Comparison of ENCODE assay signal across 9 cellular contexts in genomic region chr9:81759680-81760215, GRCh38.
DNase-seq lines count a peak whose midpoint lies in the region; ATAC-seq, FAIRE-seq and TF ChIP-seq lines count a peak whose summit lies in the region.
"Had no signal": no experiment of that assay in that cellular context is flagged by ENCODE, and none has a peak within 500 bp of the region (broad histone marks: within the 10 kb centered on the region; RNA-seq: fewer than 3 reads in every experiment).

No MANE protein-coding gene starts in this region.

- no TSS peak for BruUV-seq in PC-3 (replicated peaks; lab: Mats Ljungman, UMichigan)

- no peak overlapping the region for H4K8ac ChIP-seq in H1 (ENCODE audit: extremely low read depth, insufficient read depth, low read length)
- no peak overlapping the region for H4K8ac ChIP-seq in neuronal stem cell (ENCODE audit: low read depth, low read length)

- H3K4me1 ChIP-seq in PC-3 (ENCODE audit: insufficient read depth, low read length) (peaks cover 6% of the 10 kb centered on the region), H1 (replicated peaks in 1 of 4; ENCODE audit: control insufficient read depth in 3 of 4, insufficient read depth in 4 of 4, low read length in 3 of 4) (peaks cover 0 to 5% (median 2%) of the 10 kb centered on the region in 4 experiments; a peak in 3 of 7 replicates), neuronal stem cell (ENCODE audit: control insufficient read depth in 2 of 2, insufficient read depth in 1 of 2, low read depth in 1 of 2, low read length in 2 of 2) (peaks cover 0 to 1% of the 10 kb centered on the region in 2 donors)

- H3K4ac ChIP-seq in H1 (replicated peaks; ENCODE audit: insufficient read length, low read depth, low read length) (no peak overlapping the region), neuronal stem cell (ENCODE audit: low read length) (no peak overlapping the region)

- H3K36me3 ChIP-seq in PC-3 (ENCODE audit: low read depth, low read length) (no peaks in the 10 kb centered on the region), H1 (ENCODE audit: control insufficient read depth in 2 of 4, insufficient read depth in 4 of 4, low read length in 3 of 4) (no peaks in the 10 kb centered on the region), neuronal stem cell (replicated peaks in 1 of 2; ENCODE audit: control insufficient read depth in 2 of 2, insufficient read depth in 2 of 2, low read length in 2 of 2) (no peaks in the 10 kb centered on the region)

- 89% methylated on average over 5 of the region's 5 CpGs; no CpG with 5 or more reads in 1 of the 2 experiments for WGBS in H1 (ENCODE audit: extremely low coverage in 1 of 2, insufficient coverage in 1 of 2, insufficient read length in 1 of 2, insufficient replicate concordance in 2 of 2, low coverage in 1 of 2, low lambda C conversion rate in 2 of 2, missing lambda C conversion rate in 1 of 2), 2 experiments
- no CpG with 5 or more reads among the region's 5 CpGs for WGBS in neuronal stem cell (ENCODE audit: extremely low coverage in 2 of 2, insufficient read length in 2 of 2, insufficient replicate concordance in 1 of 2), 2 donors

- no peak overlapping the region for H4K5ac ChIP-seq in H1 (ENCODE audit: insufficient read length, low read depth, low read length)

- no peak overlapping the region for H3K56ac ChIP-seq in H1 (replicated peaks; ENCODE audit: insufficient read length, low read depth, low read length)

- H4K91ac ChIP-seq in H1 (replicated peaks; ENCODE audit: insufficient read length, low read length) (no peak overlapping the region), neuronal stem cell (ENCODE audit: low read depth, low read length, poor library complexity) (no peak overlapping the region)

- H3K4me3 ChIP-seq in PC-3 (ENCODE audit: low read length) (no peak overlapping the region), H1 (ENCODE audit: extremely low read depth in 1 of 4, insufficient read depth in 2 of 4, low read depth in 3 of 4, low read length in 4 of 4) (no peak overlapping the region), neuronal stem cell (ENCODE audit: low read length in 2 of 2) (no peak overlapping the region)

- H3K9me3 ChIP-seq in PC-3 (ENCODE audit: low read length): no peaks in the 10 kb centered on the region
- no peaks in the 10 kb centered on the region for H3K9me3 ChIP-seq in H1 (ENCODE audit: insufficient read depth in 2 of 2, low read depth in 1 of 2, low read length in 1 of 2)
- H3K9me3 ChIP-seq in neuronal stem cell (replicated peaks in 1 of 2; ENCODE audit: control insufficient read depth in 2 of 2, insufficient read depth in 1 of 2, low read depth in 1 of 2, low read length in 2 of 2): peaks cover 0 to 3% of the 10 kb centered on the region in 2 donors

- TF ChIP-seq CTCF in PC-3 (conservative IDR thresholded peaks at IDR 0.05; ENCODE audit: low read depth, low read length): no peak
- no peak for TF ChIP-seq CTCF in H1 (IDR thresholded peaks at IDR 0.05; ENCODE audit: control extremely low read depth in 1 of 3, insufficient read depth in 1 of 3, low read depth in 1 of 3, low read length in 3 of 3)

- no peaks in the 10 kb centered on the region for H3K27me3 ChIP-seq in PC-3 (ENCODE audit: low read length)
- H3K27me3 ChIP-seq in H1 (replicated peaks in 1 of 4; ENCODE audit: control insufficient read depth in 3 of 4, extremely low read depth in 1 of 4, insufficient read depth in 3 of 4, low read length in 3 of 4): no peaks in the 10 kb centered on the region
- no peaks in the 10 kb centered on the region for H3K27me3 ChIP-seq in neuronal stem cell (ENCODE audit: control insufficient read depth in 3 of 3, insufficient read depth in 3 of 3, low read depth in 1 of 3, low read length in 3 of 3)

- H2BK12ac ChIP-seq in H1 (ENCODE audit: low read depth, low read length): no peak overlapping the region
- no peak overlapping the region for H2BK12ac ChIP-seq in neuronal stem cell (ENCODE audit: low read length)

- peak; percentile 100 for ATAC-seq in PC-3
- ATAC-seq in GM18870 (IDR thresholded peaks at IDR 0.05; ENCODE audit: unreplicated experiment): no peak
- ATAC-seq: activated CD4-positive, alpha-beta T cell treated with anti-CD3 and anti-CD28 coated beads for 36 hours had no signal

- H2BK15ac ChIP-seq in H1 (ENCODE audit: low read length): no peak overlapping the region
- no peak overlapping the region for H2BK15ac ChIP-seq in neuronal stem cell (ENCODE audit: low read length)

- no peaks in the 10 kb centered on the region for H3K4me1 Mint-ChIP-seq in activated CD4-positive, alpha-beta T cell treated with anti-CD3 and anti-CD28 coated beads, Interleukin-2, amount 10 ng/mL, durations not matched to agents 24 days and 14 days
- H3K4me1 Mint-ChIP-seq: activated CD4-positive, alpha-beta T cell treated with anti-CD3 and anti-CD28 coated beads for 36 hours had no signal

- H3K27ac ChIP-seq in PC-3 (ENCODE audit: low read length) (peak overlapping the region; percentile 72), H1 (ENCODE audit: low read depth, low read length) (no peak overlapping the region), neuronal stem cell (replicated peaks; ENCODE audit: low read length) (no peak overlapping the region)

- DNase-seq in ELF-1 (ENCODE audit: low read depth, low spot score) (peak; percentile 25), PC-3 (peak; percentile 88), H1 (ENCODE audit: low read depth in 1 of 2, low spot score in 2 of 2) (no peak), neuronal stem cell (ENCODE audit: low spot score) (no peak), occipital lobe (lab: John Stamatoyannopoulos, UW) (no peak)
- no peak for DNase-seq in central memory CD4-positive, alpha-beta T cell
- no peak for DNase-seq in activated CD4-positive, alpha-beta T cell treated with anti-CD3 and anti-CD28 coated beads, Interleukin-2, amount 10 ng/mL, durations not matched to agents 24 days and 14 days
- DNase-seq: activated CD4-positive, alpha-beta T cell treated with anti-CD3 and anti-CD28 coated beads for 36 hours had no signal

- H3K18ac ChIP-seq in H1 (ENCODE audit: extremely low read depth, low read length) (no peak overlapping the region), neuronal stem cell (ENCODE audit: low read length) (no peak overlapping the region)

- H3K36me3 Mint-ChIP-seq in activated CD4-positive, alpha-beta T cell treated with anti-CD3 and anti-CD28 coated beads, Interleukin-2, amount 10 ng/mL, durations not matched to agents 24 days and 14 days (ENCODE audit: low read depth): no peaks in the 10 kb centered on the region

- no peak overlapping the region for H2BK120ac ChIP-seq in H1 (replicated peaks; ENCODE audit: low read depth, low read length)
- H2BK120ac ChIP-seq in neuronal stem cell (ENCODE audit: low read depth, low read length): no peak overlapping the region

- no peaks in the 10 kb centered on the region for H3F3A ChIP-seq in PC-3 (ENCODE audit: low read length, unreplicated experiment)

- H2BK20ac ChIP-seq in H1 (ENCODE audit: low read length): no peak overlapping the region

- no peaks in the 10 kb centered on the region for H3K79me2 ChIP-seq in PC-3 (ENCODE audit: low read length)
- no peaks in the 10 kb centered on the region for H3K79me2 ChIP-seq in H1 (ENCODE audit: control insufficient read depth in 1 of 2, insufficient read depth in 2 of 2, low read length in 2 of 2)

- POLR2A ChIA-PET in PC-3 (lab: Charles Lee; ENCODE audit: unreplicated experiment) (no interaction called here), H1 (lab: Charles Lee; ENCODE audit: partially characterized antibody) (no interaction called here)

- H3K4me3 Mint-ChIP-seq in activated CD4-positive, alpha-beta T cell treated with anti-CD3 and anti-CD28 coated beads, Interleukin-2, amount 10 ng/mL, durations not matched to agents 24 days and 14 days: no peak overlapping the region
- H3K4me3 Mint-ChIP-seq: activated CD4-positive, alpha-beta T cell treated with anti-CD3 and anti-CD28 coated beads for 36 hours had no signal

- no peaks in the 10 kb centered on the region for H3K79me1 ChIP-seq in H1 (ENCODE audit: low read depth, low read length)
- no peaks in the 10 kb centered on the region for H3K79me1 ChIP-seq in neuronal stem cell (ENCODE audit: low read depth, low read length)

- CTCF ChIA-PET in PC-3 (lab: Charles Lee) (no interaction called here), H1 (lab: Charles Lee; ENCODE audit: partially characterized antibody) (no interaction called here)

- peaks cover 4% of the 10 kb centered on the region for H3K9me3 Mint-ChIP-seq in activated CD4-positive, alpha-beta T cell treated with anti-CD3 and anti-CD28 coated beads, Interleukin-2, amount 10 ng/mL, durations not matched to agents 24 days and 14 days

- TF ChIP-seq POLR2A in H1 (IDR thresholded peaks at IDR 0.05; ENCODE audit: control extremely low read depth in 1 of 2, low read depth in 2 of 2, low read length in 2 of 2): no peak

- no peaks in the 10 kb centered on the region for H3K9me2 ChIP-seq in PC-3 (replicated peaks; ENCODE audit: low read length)

- H2AFZ ChIP-seq in PC-3 (ENCODE audit: low read length) (peak overlapping the region; percentile 39; the same call in 1 of the 2 replicates), H1 (ENCODE audit: low read length) (no peak overlapping the region), neuronal stem cell (ENCODE audit: low read length) (peak overlapping the region; percentile 29)

- TF ChIP-seq RAD21 in H1 (IDR thresholded peaks at IDR 0.05 in 1 of 2, conservative IDR thresholded peaks at IDR 0.05 in 1 of 2; ENCODE audit: low read depth in 2 of 2, low read length in 2 of 2): no peak

- no peak for TF ChIP-seq EP300 in H1 (IDR thresholded peaks at IDR 0.05; ENCODE audit: borderline replicate concordance in 1 of 2, low read depth in 2 of 2, low read length in 2 of 2)

- no peak overlapping the region for H3K23ac ChIP-seq in H1 (ENCODE audit: insufficient read length)
- H3K23ac ChIP-seq in neuronal stem cell (ENCODE audit: low read depth, low read length, poor library complexity): no peak overlapping the region

- intact Hi-C loops in PC-3 (cut with micrococcal nuclease): loop anchor here (1.0 kb wide), 1 partner anchor 21 kb away; no protein-coding TSS in a partner anchor
- intact Hi-C loops in activated CD4-positive, alpha-beta T cell treated with anti-CD3 and anti-CD28 coated beads, Interleukin-2, amount 10 ng/mL, durations not matched to agents 24 days and 14 days (cut with micrococcal nuclease): no loop called here

- H3K9ac ChIP-seq in PC-3 (ENCODE audit: low read length) (peak overlapping the region; percentile 28; the same call in 1 of the 2 replicates), H1 (replicated peaks in 1 of 4; ENCODE audit: extremely low read depth in 1 of 4, low read depth in 3 of 4, low read length in 3 of 4) (no peak overlapping the region), neuronal stem cell (ENCODE audit: low read depth, low read length, poor library complexity) (no peak overlapping the region)

- H3K14ac ChIP-seq in H1 (ENCODE audit: insufficient read length) (no peak overlapping the region), neuronal stem cell (ENCODE audit: low read length) (no peak overlapping the region)

- no peak overlapping the region for H2AK5ac ChIP-seq in H1 (ENCODE audit: low read depth, low read length)
- no peak overlapping the region for H2AK5ac ChIP-seq in neuronal stem cell (ENCODE audit: low read depth, low read length)

- no peaks in the 10 kb centered on the region for H4K20me1 ChIP-seq in PC-3 (ENCODE audit: low read length)
- H4K20me1 ChIP-seq in H1 (replicated peaks in 1 of 2; ENCODE audit: control insufficient read depth in 1 of 2, insufficient read depth in 2 of 2, low read length in 2 of 2): no peaks in the 10 kb centered on the region

- H3K23me2 ChIP-seq in H1 (ENCODE audit: low read depth, low read length): no peaks in the 10 kb centered on the region

- H3K27me3 Mint-ChIP-seq in activated CD4-positive, alpha-beta T cell treated with anti-CD3 and anti-CD28 coated beads, Interleukin-2, amount 10 ng/mL, durations not matched to agents 24 days and 14 days: no peaks in the 10 kb centered on the region
- H3K27me3 Mint-ChIP-seq: activated CD4-positive, alpha-beta T cell treated with anti-CD3 and anti-CD28 coated beads for 36 hours had no signal

- H3K4me2 ChIP-seq in PC-3 (ENCODE audit: low read length): peak overlapping the region; percentile 37
- H3K4me2 ChIP-seq in H1 (ENCODE audit: insufficient read depth in 1 of 2, low read depth in 2 of 2, low read length in 2 of 2): no peak overlapping the region
- no peak overlapping the region for H3K4me2 ChIP-seq in neuronal stem cell (ENCODE audit: insufficient read depth, low read length, poor library complexity, severe bottlenecking)

- H3K27ac Mint-ChIP-seq in activated CD4-positive, alpha-beta T cell treated with anti-CD3 and anti-CD28 coated beads, Interleukin-2, amount 10 ng/mL, durations not matched to agents 24 days and 14 days: no peak overlapping the region
- H3K27ac Mint-ChIP-seq: activated CD4-positive, alpha-beta T cell treated with anti-CD3 and anti-CD28 coated beads for 36 hours had no signal

- FAIRE-seq in H1 (lab: Jason Lieb, UNC): no peak

- no peak overlapping the region for H2BK5ac ChIP-seq in H1 (ENCODE audit: low read depth, low read length)
- no peak overlapping the region for H2BK5ac ChIP-seq in neuronal stem cell (ENCODE audit: low read length)

Comparison
In these comparisons a context has a peak if more than half of its experiments do, and no peak if none do; other contexts are left out.
1. DNase-seq: peak in ELF-1 (single experiment) and PC-3 (single experiment); none in H1 (0 of 2), neuronal stem cell (single experiment), central memory CD4-positive, alpha-beta T cell (single experiment), occipital lobe (single experiment) and activated CD4-positive, alpha-beta T cell treated with anti-CD3 and anti-CD28 coated beads, Interleukin-2, amount 10 ng/mL, durations not matched to agents 24 days and 14 days (single experiment).